7 cellular contexts compared by ENCODE assay signal in the genomic region with DNA sequence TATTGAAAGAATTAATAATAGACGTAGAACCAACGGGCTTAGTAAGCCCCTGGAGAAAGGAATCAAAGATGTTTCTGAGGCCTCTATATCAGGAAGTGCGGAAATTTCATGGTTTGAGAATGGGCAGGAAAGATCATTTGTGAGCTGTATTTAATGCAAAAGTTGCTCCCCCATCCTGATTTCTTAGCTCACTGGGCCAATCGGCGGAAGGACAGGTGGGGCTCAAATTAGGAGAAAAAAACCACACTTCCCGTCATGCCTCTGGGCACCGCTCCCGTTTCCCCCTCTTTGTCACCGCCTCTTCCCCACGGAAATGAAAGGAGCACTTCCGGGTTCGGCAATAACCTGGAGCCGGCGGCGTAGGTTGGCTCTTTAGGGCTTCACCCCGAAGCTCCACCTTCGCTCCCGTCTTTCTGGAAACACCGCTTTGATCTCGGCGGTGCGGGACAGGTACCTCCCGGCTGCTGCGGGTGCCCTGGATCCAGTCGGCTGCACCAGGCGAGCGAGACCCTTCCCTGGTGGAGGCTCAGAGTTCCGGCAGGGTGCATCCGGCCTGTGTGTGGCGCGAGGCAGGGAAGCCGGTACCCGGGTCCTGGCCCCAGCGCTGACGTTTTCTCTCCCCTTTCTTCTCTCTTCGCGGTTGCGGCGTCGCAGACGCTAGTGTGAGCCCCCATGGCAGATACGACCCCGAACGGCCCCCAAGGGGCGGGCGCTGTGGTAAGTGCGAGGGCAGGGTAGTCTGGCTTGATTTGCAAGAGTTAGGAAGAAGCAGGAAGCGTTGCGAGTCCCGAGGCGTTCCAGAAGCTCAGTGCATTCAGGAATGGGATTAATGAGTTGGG. TPM values are rescaled to one million over a fixed set of nuclear protein-coding genes. Genes with fewer than 3 reads are reported as not detected.
DNase-seq lines count a peak whose midpoint lies in the region; ATAC-seq, FAIRE-seq and TF ChIP-seq lines count a peak whose summit lies in the region.

A gene with protein sequence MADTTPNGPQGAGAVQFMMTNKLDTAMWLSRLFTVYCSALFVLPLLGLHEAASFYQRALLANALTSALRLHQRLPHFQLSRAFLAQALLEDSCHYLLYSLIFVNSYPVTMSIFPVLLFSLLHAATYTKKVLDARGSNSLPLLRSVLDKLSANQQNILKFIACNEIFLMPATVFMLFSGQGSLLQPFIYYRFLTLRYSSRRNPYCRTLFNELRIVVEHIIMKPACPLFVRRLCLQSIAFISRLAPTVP (plus strand): TSS at position 617 of the 839 bp plus-strand sequence. CDS start 56 bp downstream, at position 673.

- TF ChIP-seq CTCF in astrocyte of the cerebellum (IDR thresholded peaks at IDR 0.05; ENCODE audit: low read depth, low read length, missing control alignments): peak; percentile 11
- TF ChIP-seq CTCF in hepatocyte (IDR thresholded peaks at IDR 0.05; ENCODE audit: poor library complexity): peak; percentile 11

- no peaks in the 10 kb centered on the region for H3K9me2 ChIP-seq in hepatocyte (replicated peaks; ENCODE audit: insufficient read depth)

- H3K27me3 ChIP-seq in hepatocyte: no peaks in the 10 kb centered on the region

- in situ Hi-C loops in astrocyte of the cerebellum (cut with HindIII; ENCODE audit: low sequenced_read_pairs): no loop called here

- H3K4me3 ChIP-seq in astrocyte of the cerebellum (ENCODE audit: low read depth, low read length) (peak within 1 kb of the TSS; percentile 96), hepatocyte (peak within 1 kb of the TSS; percentile 34)

- H3K79me2 ChIP-seq in hepatocyte: peaks cover 45% of the 10 kb centered on the region

- FAIRE-seq in GM18507 (lab: Jason Lieb, UNC): peak; percentile 95

- H3K4me1 ChIP-seq in hepatocyte (ENCODE audit: insufficient read depth): peaks cover 17% of the 10 kb centered on the region

- H3K27ac ChIP-seq in hepatocyte: peak within 1 kb of the TSS; percentile 97

- H3K36me3 ChIP-seq in hepatocyte (replicated peaks; ENCODE audit: insufficient read depth, low read depth): no peaks in the 10 kb centered on the region

- H3K4me2 ChIP-seq in hepatocyte: peak within 1 kb of the TSS; percentile 82

- peaks cover 20% of the 10 kb centered on the region for H4K20me1 ChIP-seq in hepatocyte (ENCODE audit: insufficient read depth, poor library complexity, severe bottlenecking)

- ATAC-seq in HG02981 (IDR thresholded peaks at IDR 0.05; ENCODE audit: unreplicated experiment): peak; percentile 86

- H2AFZ ChIP-seq in hepatocyte: peak within 1 kb of the TSS; percentile 72

- 7% methylated on average over 46 of the region's 51 CpGs for WGBS in hepatocyte (ENCODE audit: low lambda C conversion rate, missing lambda C conversion rate)

- H3K9me3 ChIP-seq in hepatocyte (ENCODE audit: low read depth): no peaks in the 10 kb centered on the region

- DNase-seq in GM18507 (ENCODE audit: extremely low spot score, insufficient read length, low read depth) (peak; percentile 65), NCI-H2029 treated with DMSO at 0.1 percent for 48 hours (lab: John Stamatoyannopoulos, UW) (peak; percentile 92), T-helper 9 cell (peak; percentile 59), astrocyte of the cerebellum (ENCODE audit: low read depth) (peak; percentile 70), hepatocyte (ENCODE audit: low spot score) (peak; percentile 92), retina (peak; percentile 96)

RNA-seq across cellular contexts. Expression of the gene that starts here (rescaled TPM):
- 77.6 and 83.9 TPM in 2 replicates for total RNA-seq in hepatocyte
- 27.8 and 38.3 TPM in 2 replicates for polyA plus RNA-seq in hepatocyte

Comparison
In these comparisons a context has a peak if more than half of its experiments do, and no peak if none do; other contexts are left out.
1. Peak in every context shown above with its lines: DNase-seq, ATAC-seq, H3K4me3 ChIP-seq and H3K27ac ChIP-seq.